34 cellular contexts compared by ENCODE assay signal in genomic region chr16:9014389-9014788, GRCh38.
"Had no signal": no experiment of that assay in that cellular context is flagged by ENCODE, and none has a peak within 500 bp of the region (broad histone marks: within the 10 kb centered on the region; RNA-seq: fewer than 3 reads in every experiment).

No MANE protein-coding gene starts in this region.

- H3K4me1 ChIP-seq: adrenal gland, ascending aorta, body of pancreas, breast epithelium had no signal

- H3K27me3 ChIP-seq: ascending aorta, body of pancreas, brain microvascular endothelial cell, breast epithelium, cardiac muscle cell had no signal

- DNase-seq: activated effector memory CD4-positive, alpha-beta T cell treated with anti-CD3 and anti-CD28 coated beads, Interleukin-2, amount 50 U/mL, for 16 hours; activated effector memory CD4-positive, alpha-beta T cell treated with Interleukin-2 at 50 U/mL for 16 hours; activated gamma-delta T cell; activated gamma-delta T cell treated with Interleukin-2 at 50 U/mL for 16 hours; activated naive CD4-positive, alpha-beta T cell; activated naive CD4-positive, alpha-beta T cell treated with anti-CD3 and anti-CD28 coated beads for 36 hours; activated naive CD4-positive, alpha-beta T cell treated with anti-CD3 and anti-CD28 coated beads, Interleukin-2, amount 10 ng/mL, durations not matched to agents 7 days and 5 days; activated naive CD4-positive, alpha-beta T cell treated with anti-CD3 and anti-CD28 coated beads, Interleukin-2, amount 50 U/mL, for 16 hours; activated naive CD4-positive, alpha-beta T cell treated with Interleukin-2 at 50 U/mL for 16 hours; activated naive CD8-positive, alpha-beta T cell treated with anti-CD3 and anti-CD28 coated beads for 36 hours; activated naive CD8-positive, alpha-beta T cell treated with anti-CD3 and anti-CD28 coated beads, Interleukin-2, amount 10 ng/mL, durations not matched to agents 7 days and 5 days; activated naive CD8-positive, alpha-beta T cell treated with anti-CD3 and anti-CD28 coated beads, Interleukin-2, amount 50 U/mL, for 24 hours; activated T-cell treated with anti-CD3 and anti-CD28 coated beads, Interleukin-2, amount 50 U/mL, for 1 hour; activated T-cell treated with anti-CD3 and anti-CD28 coated beads, Interleukin-2, amount 50 U/mL, for 24 hours; activated T-cell treated with anti-CD3 and anti-CD28 coated beads, Interleukin-2, amount 50 U/mL, for 4 hours; activated T-cell treated with anti-CD3 and anti-CD28 coated beads, Interleukin-2, amount 50 U/mL, for 48 hours; activated T-cell treated with anti-CD3 and anti-CD28 coated beads, Interleukin-2, amount 50 U/mL, for 72 hours; adrenal gland; amniotic stem cell; amygdala; anterior cingulate cortex; aorta; body of pancreas; brain microvascular endothelial cell; caudate nucleus; central memory CD4-positive, alpha-beta T cell; cerebellar nuclear complex had no signal

- H3K9me3 ChIP-seq: adrenal gland, body of pancreas had no signal

- H3K27ac ChIP-seq: adrenal gland, ascending aorta, body of pancreas, brain microvascular endothelial cell, breast epithelium, cardiac muscle cell had no signal

- H3K4me3 ChIP-seq: adrenal gland, ascending aorta, body of pancreas, breast epithelium, cardiac muscle cell had no signal

- FAIRE-seq: astrocyte, bronchial epithelial cell had no signal

- H3K36me3 ChIP-seq: adrenal gland, ascending aorta, brain microvascular endothelial cell, breast epithelium, cardiac muscle cell had no signal

- ATAC-seq: activated naive CD4-positive, alpha-beta T cell treated with anti-CD3 and anti-CD28 coated beads, Interleukin-2, amount 50 U/mL, for 72 hours; activated naive CD8-positive, alpha-beta T cell treated with anti-CD3 and anti-CD28 coated beads, Interleukin-2, amount 50 U/mL, for 24 hours; activated T-cell treated with anti-CD3 and anti-CD28 coated beads, Interleukin-2, amount 50 U/mL, for 4 hours; activated T-cell treated with anti-CD3 and anti-CD28 coated beads, Interleukin-2, amount 50 U/mL, for 72 hours; activated T-helper 17 cell treated with anti-CD3 and anti-CD28 coated beads, Interleukin-2, amount 50 U/mL, for 72 hours; body of pancreas had no signal
